Comparison of ENCODE assay signal across 27 cellular contexts in genomic region chr16:1298406-1298805, GRCh38. TPM values are rescaled to one million over a fixed set of nuclear protein-coding genes. Genes with fewer than 3 reads are reported as not detected.
"Had no signal": no experiment of that assay in that cellular context is flagged by ENCODE, and none has a peak within 500 bp of the region (broad histone marks: within the 10 kb centered on the region; RNA-seq: fewer than 3 reads in every experiment).

No MANE protein-coding gene starts in this region.

- H3K4me1 Mint-ChIP-seq: neural crest cell had no signal

- H2AFZ ChIP-seq: hepatocyte had no signal

- H3K36me3 ChIP-seq: transverse colon, vagina had no signal

- H3K4me3 Mint-ChIP-seq: activated B cell treated with CpG ODN at 0.5 μM for 24 hours; activated CD4-positive, alpha-beta memory T cell treated with anti-CD3 and anti-CD28 coated beads for 36 hours; activated CD4-positive, alpha-beta T cell treated with anti-CD3 and anti-CD28 coated beads for 36 hours; dendritic cell treated with granulocyte-macrophage colony-stimulating factor and Interleukin-4, amounts not matched to agents 40 ng/mL and 50 ng/mL, for 4 days; memory B cell; neural crest cell; stimulated activated effector memory CD8-positive, alpha-beta T cell treated with anti-CD3 and anti-CD28 coated beads, Interleukin-12 subunit alpha, Interleukin-12 subunit beta, amount 100 ng/mL, for 72 hours; stimulated activated naive CD8-positive, alpha-beta T cell treated with anti-CD3 and anti-CD28 coated beads, Interleukin-15, amount 100 ng/mL, for 72 hours; T-helper 1 cell treated with Interleukin-12 subunit alpha and Interleukin-12 subunit beta and Interleukin-4 antibody, amounts not matched to agents 30 μg/mL and 1 μg/mL, for 36 hours had no signal

- H3K79me2 ChIP-seq: hepatocyte had no signal

- H3K4me3 ChIP-seq: hepatocyte, transverse colon, vagina had no signal

- H3K27me3 Mint-ChIP-seq: memory B cell had no signal

- ATAC-seq: activated CD4-positive, alpha-beta T cell treated with anti-CD3 and anti-CD28 coated beads for 36 hours; esophagus mucosa; left ventricle myocardium superior; sciatic nerve; stimulated activated effector memory CD8-positive, alpha-beta T cell treated with anti-CD3 and anti-CD28 coated beads, Interleukin-12 subunit alpha, Interleukin-12 subunit beta, amount 100 ng/mL, for 72 hours; stimulated activated naive CD8-positive, alpha-beta T cell treated with anti-CD3 and anti-CD28 coated beads, Interleukin-15, amount 100 ng/mL, for 72 hours had no signal

- H3K9me3 ChIP-seq: transverse colon, vagina had no signal

- H3K36me3 Mint-ChIP-seq: activated CD4-positive, alpha-beta memory T cell treated with anti-CD3 and anti-CD28 coated beads for 36 hours; memory B cell had no signal

- H3K27ac Mint-ChIP-seq: activated B cell treated with CpG ODN at 0.5 μM for 24 hours; activated CD4-positive, alpha-beta memory T cell treated with anti-CD3 and anti-CD28 coated beads for 36 hours; activated CD4-positive, alpha-beta T cell treated with anti-CD3 and anti-CD28 coated beads for 36 hours; dendritic cell treated with granulocyte-macrophage colony-stimulating factor and Interleukin-4, amounts not matched to agents 40 ng/mL and 50 ng/mL, for 4 days; memory B cell; stimulated activated effector memory CD8-positive, alpha-beta T cell treated with anti-CD3 and anti-CD28 coated beads, Interleukin-12 subunit alpha, Interleukin-12 subunit beta, amount 100 ng/mL, for 72 hours; stimulated activated naive CD8-positive, alpha-beta T cell treated with anti-CD3 and anti-CD28 coated beads, Interleukin-15, amount 100 ng/mL, for 72 hours; T-helper 1 cell treated with Interleukin-12 subunit alpha and Interleukin-12 subunit beta and Interleukin-4 antibody, amounts not matched to agents 30 μg/mL and 1 μg/mL, for 36 hours had no signal

- H3K27ac ChIP-seq: transverse colon, vagina had no signal

- H3K27me3 ChIP-seq: hepatocyte, vagina had no signal

- DNase-seq: activated B cell treated with CpG ODN at 0.5 μM for 24 hours; activated CD4-positive, alpha-beta memory T cell treated with anti-CD3 and anti-CD28 coated beads for 36 hours; activated CD4-positive, alpha-beta T cell treated with anti-CD3 and anti-CD28 coated beads for 36 hours; activated naive CD4-positive, alpha-beta T cell treated with Interleukin-2 at 50 U/mL for 16 hours; activated T-cell treated with anti-CD3 and anti-CD28 coated beads, Interleukin-2, amount 50 U/mL, for 48 hours; amygdala; effector CD8-positive, alpha-beta T cell; foreskin melanocyte; left ventricle myocardium superior; occipital lobe; posterior cingulate gyrus; small intestine; stimulated activated CD4-positive, alpha-beta T cell treated with anti-CD3 and anti-CD28 coated beads, Interleukin-2, amount 100 ng/mL, for 24 hours; stimulated activated naive CD8-positive, alpha-beta T cell treated with anti-CD3 and anti-CD28 coated beads, Interleukin-15, amount 100 ng/mL, for 72 hours; T1000; transverse colon had no signal

- H3K9me3 Mint-ChIP-seq: activated B cell treated with CpG ODN at 0.5 μM for 24 hours; activated CD4-positive, alpha-beta memory T cell treated with anti-CD3 and anti-CD28 coated beads for 36 hours; dendritic cell treated with granulocyte-macrophage colony-stimulating factor and Interleukin-4, amounts not matched to agents 40 ng/mL and 50 ng/mL, for 4 days; memory B cell; neural crest cell; stimulated activated effector memory CD8-positive, alpha-beta T cell treated with anti-CD3 and anti-CD28 coated beads, Interleukin-12 subunit alpha, Interleukin-12 subunit beta, amount 100 ng/mL, for 72 hours; stimulated activated naive CD8-positive, alpha-beta T cell treated with anti-CD3 and anti-CD28 coated beads, Interleukin-15, amount 100 ng/mL, for 72 hours; T-helper 1 cell treated with Interleukin-12 subunit alpha and Interleukin-12 subunit beta and Interleukin-4 antibody, amounts not matched to agents 30 μg/mL and 1 μg/mL, for 36 hours had no signal

- H3K4me2 ChIP-seq: hepatocyte had no signal

RNA-seq across cellular contexts. Expression of gene TPSD1, which starts 42.5 kb away (rescaled TPM):
- total RNA-seq: activated B cell treated with CpG ODN at 0.5 μM for 24 hours; activated CD4-positive, alpha-beta memory T cell treated with anti-CD3 and anti-CD28 coated beads for 36 hours; activated CD4-positive, alpha-beta T cell treated with anti-CD3 and anti-CD28 coated beads for 36 hours; cardiac septum; esophagus mucosa; hepatocyte; mononuclear cell; neural crest cell; occipital lobe had no signal
